ENCODE assay signal across 1 cellular context in genomic region chr12:26271024-26271423, GRCh38.
TF ChIP-seq lines count a peak whose summit lies in the region.

No MANE protein-coding gene starts in this region.

TF ChIP-seq in GM23338, 12 proteins besides CTCF, POLR2A, EP300 and RAD21 (continued from another document):
- TF ChIP-seq ZNF462 (CRISPR knock-in tag; IDR thresholded peaks at IDR 0.05): no peak
- no peak for TF ChIP-seq CREB1 (CRISPR knock-in tag; IDR thresholded peaks at IDR 0.05; ENCODE audit: low read depth)
- TF ChIP-seq JUNB (IDR thresholded peaks at IDR 0.05; ENCODE audit: unreplicated experiment): no peak
